1 cellular context compared by ENCODE assay signal in genomic region chr4:56130609-56131150, GRCh38.
TF ChIP-seq lines count a peak whose summit lies in the region.

No MANE protein-coding gene starts in this region.

TF ChIP-seq in GM23338, 12 proteins besides CTCF, POLR2A, EP300 and RAD21 (continued from another document):
- TF ChIP-seq ZNF462 (CRISPR knock-in tag; IDR thresholded peaks at IDR 0.05) = no peak
- no peak for TF ChIP-seq ZNF331 (CRISPR knock-in tag; IDR thresholded peaks at IDR 0.05; ENCODE audit: low read depth)
- no peak for TF ChIP-seq ZNF114 (CRISPR knock-in tag; IDR thresholded peaks at IDR 0.05)
- TF ChIP-seq CREB1 (CRISPR knock-in tag; IDR thresholded peaks at IDR 0.05; ENCODE audit: low read depth) = no peak
TF ChIP-seq in GM23338: peak in this region for 0.
